Comparison of ENCODE assay signal across 14 cellular contexts in the genomic region with DNA sequence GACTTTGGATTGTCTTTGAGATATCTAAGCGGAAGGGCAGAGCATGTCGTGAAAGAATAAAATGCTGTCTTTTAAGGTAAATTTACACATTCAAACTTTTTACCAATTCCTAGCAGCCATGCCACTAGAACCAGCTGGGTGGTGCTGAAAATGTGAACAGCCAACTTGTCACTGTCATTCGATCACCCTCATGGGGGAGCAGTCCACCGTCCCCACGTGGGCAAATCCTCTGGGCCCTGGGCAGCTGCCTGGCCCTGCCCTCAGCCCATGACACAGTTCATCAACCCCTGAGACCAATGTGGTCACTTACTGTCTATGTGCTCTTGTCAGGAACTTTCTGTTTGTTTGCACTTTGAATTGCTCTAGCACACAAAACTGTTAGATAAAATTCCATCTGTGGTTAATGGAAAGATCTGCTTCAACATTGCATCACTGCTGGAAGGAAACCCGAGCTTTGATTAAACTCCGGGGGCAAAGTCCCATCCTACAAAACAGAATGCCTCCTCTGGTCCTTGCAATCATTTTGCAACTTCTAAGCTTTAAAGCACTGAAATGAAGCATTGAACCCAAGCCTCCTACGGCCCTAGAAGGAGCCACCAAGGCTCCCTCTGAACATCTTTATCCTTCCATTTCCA. TPM values are rescaled to one million over a fixed set of nuclear protein-coding genes. Genes with fewer than 3 reads are reported as not detected.
DNase-seq lines count a peak whose midpoint lies in the region; ATAC-seq, FAIRE-seq and TF ChIP-seq lines count a peak whose summit lies in the region.
"Had no signal": no experiment of that assay in that cellular context is flagged by ENCODE, and none has a peak within 500 bp of the region (broad histone marks: within the 10 kb centered on the region; RNA-seq: fewer than 3 reads in every experiment).

No MANE protein-coding gene starts in this region.

- H3K9me3 Mint-ChIP-seq in activated CD8-positive, alpha-beta T cell treated with anti-CD3 and anti-CD28 coated beads for 36 hours, result no peaks in the 10 kb centered on the region
- peaks cover 0 to 2% (median 0%) of the 10 kb centered on the region in 6 donors for H3K9me3 Mint-ChIP-seq in immature natural killer cell
- H3K9me3 Mint-ChIP-seq: natural killer cell had no signal

- no peaks in the 10 kb centered on the region for H3K79me2 ChIP-seq in MM.1S (ENCODE audit: low read length)

- H3K4me3 ChIP-seq in body of pancreas, result no peak overlapping the region
- H3K4me3 ChIP-seq in small intestine (ENCODE audit: low read depth in 1 of 2, low read length in 2 of 2), result no peak overlapping the region
- H3K4me3 ChIP-seq in MM.1S (ENCODE audit: low read length), result no peak overlapping the region
- H3K4me3 ChIP-seq: PC-9 had no signal

- H3K36me3 ChIP-seq in body of pancreas (replicated peaks in 1 of 2; ENCODE audit: insufficient read depth in 1 of 2, low read depth in 2 of 2) (no peaks in the 10 kb centered on the region), small intestine (ENCODE audit: control insufficient read depth in 2 of 2, insufficient read depth in 2 of 2, low read length in 2 of 2) (no peaks in the 10 kb centered on the region), MM.1S (replicated peaks; ENCODE audit: insufficient read depth, low read length) (no peaks in the 10 kb centered on the region)

- intact Hi-C loops in body of pancreas (cut with DNase I), result no loop called here
- intact Hi-C loops in activated CD8-positive, alpha-beta T cell treated with anti-CD3 and anti-CD28 coated beads for 36 hours (cut with micrococcal nuclease), result no loop called here

- H3K4me3 Mint-ChIP-seq in activated CD8-positive, alpha-beta T cell treated with anti-CD3 and anti-CD28 coated beads for 36 hours, result no peak overlapping the region
- H3K4me3 Mint-ChIP-seq in immature natural killer cell, result no peak overlapping the region
- H3K4me3 Mint-ChIP-seq: natural killer cell had no signal

- H2AFZ ChIP-seq in MM.1S (ENCODE audit: low read length), result no peak overlapping the region
- H2AFZ ChIP-seq: PC-9 had no signal

- CTCF ChIA-PET in activated CD8-positive, alpha-beta T cell treated with anti-CD3 and anti-CD28 coated beads for 36 hours (lab: Charles Lee), result no interaction called here

- no peak for FAIRE-seq in small intestine (lab: Jason Lieb, UNC)
- FAIRE-seq: colon, GM18507 had no signal

- TF ChIP-seq CTCF in body of pancreas (IDR thresholded peaks at IDR 0.05) (no peak), MM.1S (IDR thresholded peaks at IDR 0.05; ENCODE audit: low read length) (no peak)
- TF ChIP-seq CTCF in activated CD8-positive, alpha-beta T cell treated with anti-CD3 and anti-CD28 coated beads for 36 hours (IDR thresholded peaks at IDR 0.05), result no peak

- H3K4me1 ChIP-seq in body of pancreas, result peaks cover 19% of the 10 kb centered on the region
- peaks cover 2 to 11% of the 10 kb centered on the region in 2 donors for H3K4me1 ChIP-seq in small intestine (ENCODE audit: control insufficient read depth in 2 of 2, insufficient read depth in 1 of 2, low read depth in 1 of 2, low read length in 1 of 2)
- H3K4me1 ChIP-seq in MM.1S (ENCODE audit: low read length), result no peaks in the 10 kb centered on the region

- no peak overlapping the region for H3K9ac ChIP-seq in MM.1S (ENCODE audit: low read length)

- peaks cover 7% of the 10 kb centered on the region for H3K27me3 Mint-ChIP-seq in activated CD8-positive, alpha-beta T cell treated with anti-CD3 and anti-CD28 coated beads for 36 hours
- H3K27me3 Mint-ChIP-seq in immature natural killer cell (ENCODE audit: low read depth in 3 of 3), result peaks cover 0 to 3% (median 2%) of the 10 kb centered on the region in 3 donors

- no peak for TF ChIP-seq POLR2A in body of pancreas (IDR thresholded peaks at IDR 0.05)

- H3K36me3 Mint-ChIP-seq in activated CD8-positive, alpha-beta T cell treated with anti-CD3 and anti-CD28 coated beads for 36 hours (ENCODE audit: low read depth), result no peaks in the 10 kb centered on the region
- no peaks in the 10 kb centered on the region for H3K36me3 Mint-ChIP-seq in immature natural killer cell
- H3K36me3 Mint-ChIP-seq: natural killer cell had no signal

- H3F3A ChIP-seq in MM.1S (ENCODE audit: insufficient read depth, low read length), result no peaks in the 10 kb centered on the region

- H3K9me3 ChIP-seq in body of pancreas (no peaks in the 10 kb centered on the region), small intestine (ENCODE audit: control insufficient read depth, low read depth) (no peaks in the 10 kb centered on the region), MM.1S (replicated peaks; ENCODE audit: insufficient read depth, low read length) (no peaks in the 10 kb centered on the region)

- WGBS in body of pancreas, 2 donors, result 41 to 43% methylated on average over 8 of the region's 8 CpGs
- 36 to 46% (median 39%) methylated on average over 8 of the region's 8 CpGs for WGBS in small intestine, 3 donors

- peaks cover 4% of the 10 kb centered on the region for H3K4me1 Mint-ChIP-seq in activated CD8-positive, alpha-beta T cell treated with anti-CD3 and anti-CD28 coated beads for 36 hours (ENCODE audit: low read depth)
- no peaks in the 10 kb centered on the region for H3K4me1 Mint-ChIP-seq in immature natural killer cell
- H3K4me1 Mint-ChIP-seq: natural killer cell had no signal

- no peak overlapping the region for H3K27ac Mint-ChIP-seq in activated CD8-positive, alpha-beta T cell treated with anti-CD3 and anti-CD28 coated beads for 36 hours
- no peak overlapping the region for H3K27ac Mint-ChIP-seq in immature natural killer cell
- H3K27ac Mint-ChIP-seq: natural killer cell had no signal

- H3K27ac ChIP-seq in body of pancreas, result peak overlapping the region in 3 of 4 donors; percentile 3 to 71 (median 13)
- H3K27ac ChIP-seq in small intestine (ENCODE audit: low read depth in 1 of 2, low read length in 1 of 2), result peak overlapping the region in 1 of 2 donors; percentile 57
- no peak overlapping the region for H3K27ac ChIP-seq in MM.1S (ENCODE audit: low read length)
- H3K27ac ChIP-seq: PC-9 had no signal

- POLR2A ChIA-PET in activated CD8-positive, alpha-beta T cell treated with anti-CD3 and anti-CD28 coated beads for 36 hours (lab: Charles Lee), result no interaction called here

- no peaks in the 10 kb centered on the region for H3K9me2 ChIP-seq in MM.1S (replicated peaks; ENCODE audit: insufficient read depth, low read length)

- no peaks in the 10 kb centered on the region for H4K20me1 ChIP-seq in MM.1S (ENCODE audit: insufficient read depth, low read length)

- DNase-seq in Daoy (ENCODE audit: low read depth) (peak; percentile 16), body of pancreas (peak in 2 of 4 donors; percentile 34 to 59), iris pigment epithelial cell (ENCODE audit: low read depth) (peak; percentile 73), small intestine (peak; percentile 78), HUDEP-2 (lab: John Stamatoyannopoulos, UW; ENCODE audit: unreplicated experiment in 76 of 76) (no peak), MM.1S (no peak), immature natural killer cell (no peak)
- DNase-seq in activated CD8-positive, alpha-beta T cell treated with anti-CD3 and anti-CD28 coated beads for 36 hours, result no peak
- DNase-seq: natural killer cell; NCI-H2029 treated with DMSO at 0.1 percent for 48 hours; PC-9; stimulated activated naive CD4-positive, alpha-beta T cell treated with Interleukin-2 at 50 U/mL for 16 hours had no signal

- H3K27me3 ChIP-seq in body of pancreas (no peaks in the 10 kb centered on the region), small intestine (ENCODE audit: control insufficient read depth in 2 of 2, insufficient read depth in 2 of 2, low read length in 2 of 2) (no peaks in the 10 kb centered on the region), MM.1S (replicated peaks; ENCODE audit: insufficient read depth, low read length) (peaks cover 18% of the 10 kb centered on the region)

- H3K4me2 ChIP-seq in MM.1S (ENCODE audit: low read depth, low read length), result no peak overlapping the region
- H3K4me2 ChIP-seq: PC-9 had no signal

- ATAC-seq in body of pancreas, result peak; percentile 76
- no peak for ATAC-seq in activated CD8-positive, alpha-beta T cell treated with anti-CD3 and anti-CD28 coated beads for 36 hours
- ATAC-seq: natural killer cell had no signal

RNA-seq across cellular contexts. Expression of a gene that starts 50.1 kb away (rescaled TPM):
- total RNA-seq in Daoy (2014; rRNA removed; shearing (Covaris generic)), result 8.1 and 8.8 TPM in 2 replicates
- 10 to 100 TPM in 1 of 2 donors, 1 to 10 TPM in 1; 8.9 to 10.1 TPM for total RNA-seq in body of pancreas
- polyA plus RNA-seq in small intestine, result 1 to 10 TPM in 2 of 3 donors, under 1 TPM in 1; 0.67 to 6.8 (median 6.2) TPM
- total RNA-seq in activated CD8-positive, alpha-beta T cell treated with anti-CD3 and anti-CD28 coated beads for 36 hours, result 1 to 10 TPM; 2.7 to 3.0 TPM
- polyA plus RNA-seq in immature natural killer cell, result 1 to 10 TPM in 2 of 3 donors, not detected in 1; 1.7 to 3.0 TPM

Comparison
In these comparisons a context has a peak if more than half of its experiments do, and no peak if none do; other contexts are left out.
1. DNase-seq: peak in Daoy (single experiment), iris pigment epithelial cell (single experiment) and small intestine (single experiment); none in HUDEP-2 (0 of 76), MM.1S (single experiment), activated CD8-positive, alpha-beta T cell treated with anti-CD3 and anti-CD28 coated beads for 36 hours (single experiment) and immature natural killer cell (0 of 3).